20 cellular contexts compared by ENCODE assay signal in the genomic region with DNA sequence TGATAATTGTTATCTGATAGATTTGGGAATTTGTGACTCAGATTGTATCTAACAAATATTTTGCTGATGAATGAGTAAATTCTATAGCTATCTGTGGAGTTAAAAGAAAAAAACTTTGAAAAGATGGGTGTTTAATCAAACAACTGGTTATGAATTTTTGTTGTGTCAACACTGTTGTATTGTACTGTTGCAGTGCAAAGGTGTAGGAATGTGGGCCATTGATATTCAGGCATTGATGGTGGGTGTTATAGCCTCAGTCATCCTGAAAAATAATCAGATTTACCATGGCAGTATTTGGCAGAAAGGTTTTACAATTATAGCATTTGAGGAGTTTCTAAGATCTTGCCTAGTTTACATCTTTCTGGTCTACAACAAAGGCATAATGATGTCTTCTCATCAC. TPM values are rescaled to one million over a fixed set of nuclear protein-coding genes. Genes with fewer than 3 reads are reported as not detected.
DNase-seq lines count a peak whose midpoint lies in the region; ATAC-seq, FAIRE-seq and TF ChIP-seq lines count a peak whose summit lies in the region.
"Had no signal": no experiment of that assay in that cellular context is flagged by ENCODE, and none has a peak within 500 bp of the region (broad histone marks: within the 10 kb centered on the region; RNA-seq: fewer than 3 reads in every experiment).

No MANE protein-coding gene starts in this region.

- H3K36me3 ChIP-seq in GM23248 (ENCODE audit: low read depth) (peaks cover 18% of the 10 kb centered on the region; the same call in 1 of the 2 replicates), K562 (ENCODE audit: control insufficient read depth, insufficient read depth, low read length) (no peaks in the 10 kb centered on the region), smooth muscle cell (ENCODE audit: low read depth) (no peaks in the 10 kb centered on the region)

- H2AFZ ChIP-seq in GM23248 (no peak overlapping the region), K562 (ENCODE audit: low read depth, low read length) (no peak overlapping the region), smooth muscle cell (ENCODE audit: low read depth) (no peak overlapping the region)
- H2AFZ ChIP-seq: PC-9 had no signal

- CTCF ChIA-PET in A549 (lab: Yijun Ruan, JAX) (interaction anchor here (0.9 to 3.4 kb wide), 5 partner anchors 18 to 120 kb away, joined by 3 to 14 read pairs (median 3); a partner anchor contains a TSS), K562 (lab: Yijun Ruan, JAX; ENCODE audit: low intra/inter-chr PET ratio) (no interaction called here)

- no peaks in the 10 kb centered on the region for H4K20me1 ChIP-seq in GM23248 (ENCODE audit: insufficient read depth)
- H4K20me1 ChIP-seq in K562 (replicated peaks; ENCODE audit: control insufficient read depth, insufficient read depth, low read length), result no peaks in the 10 kb centered on the region
- no peaks in the 10 kb centered on the region for H4K20me1 ChIP-seq in smooth muscle cell (ENCODE audit: low read depth)

- TF ChIP-seq POLR2A in A549 (IDR thresholded peaks at IDR 0.05; ENCODE audit: low read length) (no peak), K562 (conservative IDR thresholded peaks at IDR 0.05) (no peak)

- in situ Hi-C loops in GM23248 (cut with MboI) (no loop called here), K562 (cut with MboI) (no loop called here)

- H3K27me3 ChIP-seq in GM23248 (replicated peaks; ENCODE audit: insufficient read depth) (no peaks in the 10 kb centered on the region), K562 (ENCODE audit: control insufficient read depth in 2 of 2, insufficient read depth in 2 of 2, low read length in 2 of 2) (no peaks in the 10 kb centered on the region), smooth muscle cell (ENCODE audit: low read depth) (no peaks in the 10 kb centered on the region)

- DNase-seq in A549 (ENCODE audit: low read depth in 1 of 2, low spot score in 1 of 2) (no peak), GM23248 (no peak), K562 (ENCODE audit: extremely low read depth in 1 of 4, low spot score in 3 of 4) (no peak), smooth muscle cell (lab: John Stamatoyannopoulos, UW; ENCODE audit: unreplicated experiment) (no peak), NCI-H69 (lab: John Stamatoyannopoulos, UW) (no peak), superior temporal gyrus (ENCODE audit: extremely low spot score) (no peak)
- DNase-seq: 8988T; Caco-2; CD4-positive, CD25-positive, alpha-beta regulatory T cell; DMS153; H9; NCI-H1436; NCI-H2029; NCI-H2171; NCI-H446 treated with DMSO at 0.1 percent for 48 hours; PC-9 had no signal

- no peaks in the 10 kb centered on the region for H3K9me1 ChIP-seq in K562 (ENCODE audit: control insufficient read depth, insufficient read depth, low read length)

- H3K4me1 ChIP-seq in A549 (peaks cover 54% of the 10 kb centered on the region), GM23248 (ENCODE audit: insufficient read depth) (peaks cover 42% of the 10 kb centered on the region), K562 (replicated peaks in 1 of 2; ENCODE audit: control insufficient read depth in 2 of 2, insufficient read depth in 2 of 2, low read length in 2 of 2) (no peaks in the 10 kb centered on the region; a peak in 1 of 5 replicates), smooth muscle cell (ENCODE audit: low read depth) (peaks cover 4% of the 10 kb centered on the region)

- no peaks in the 10 kb centered on the region for H3K9me3 ChIP-seq in A549
- no peaks in the 10 kb centered on the region for H3K9me3 ChIP-seq in GM23248 (ENCODE audit: low read depth)
- H3K9me3 ChIP-seq in K562 (replicated peaks; ENCODE audit: control insufficient read depth, insufficient read depth, low read depth, low read length), result no peaks in the 10 kb centered on the region
- H3K9me3 ChIP-seq in smooth muscle cell (replicated peaks; ENCODE audit: low read depth), result no peaks in the 10 kb centered on the region
- H3K9me3 ChIP-seq: Caco-2 had no signal

- FAIRE-seq in A549 (lab: Jason Lieb, UNC), result no peak
- no peak for FAIRE-seq in K562 (lab: Jason Lieb, UNC)

- ATAC-seq in A549, result no peak
- ATAC-seq in K562, result no peak
- no peak for ATAC-seq in GM18867 (IDR thresholded peaks at IDR 0.05; ENCODE audit: unreplicated experiment)
- ATAC-seq in HG03378 (IDR thresholded peaks at IDR 0.05; ENCODE audit: unreplicated experiment), result no peak
- ATAC-seq: Right ventricle myocardium inferior had no signal

- H3K79me2 ChIP-seq in GM23248 (ENCODE audit: insufficient read depth), result peaks cover 64% of the 10 kb centered on the region
- no peaks in the 10 kb centered on the region for H3K79me2 ChIP-seq in K562 (ENCODE audit: control insufficient read depth, insufficient read depth, low read length)
- peaks cover 20% of the 10 kb centered on the region for H3K79me2 ChIP-seq in smooth muscle cell (ENCODE audit: low read depth)

- TF ChIP-seq CTCF in A549 (IDR thresholded peaks at IDR 0.05) (no peak), K562 (IDR thresholded peaks at IDR 0.05 in 2 of 3, conservative IDR thresholded peaks at IDR 0.05 in 1 of 3; ENCODE audit: insufficient read depth in 2 of 3, low read depth in 1 of 3, low read length in 3 of 3) (no peak), smooth muscle cell (IDR thresholded peaks at IDR 0.05; ENCODE audit: borderline replicate concordance, insufficient read depth, poor library complexity, severe bottlenecking) (no peak)

- TF ChIP-seq RAD21 in A549 (conservative IDR thresholded peaks at IDR 0.05 in 1 of 2, IDR thresholded peaks at IDR 0.05 in 1 of 2) (no peak), K562 (CRISPR knock-in tag; conservative IDR thresholded peaks at IDR 0.05 in 1 of 2, IDR thresholded peaks at IDR 0.05 in 1 of 2) (no peak)

- H3K9me2 ChIP-seq in GM23248 (ENCODE audit: insufficient read depth), result no peaks in the 10 kb centered on the region

- TF ChIP-seq EP300 in A549 (IDR thresholded peaks at IDR 0.05), result no peak
- no peak for TF ChIP-seq EP300 in K562 (IDR thresholded peaks at IDR 0.05; ENCODE audit: low read length)

- H3K27ac ChIP-seq in A549 (peak overlapping the region; percentile 58 to 80; a peak in 5 of 6 replicates), GM23248 (peak overlapping the region; percentile 59; the same call in 1 of the 2 replicates), K562 (ENCODE audit: extremely low read depth, low read depth, low read length) (no peak overlapping the region), smooth muscle cell (ENCODE audit: low read depth) (peak overlapping the region; percentile 47)
- H3K27ac ChIP-seq: KMS-11, PC-9 had no signal

- intact Hi-C loops in K562 (cut with micrococcal nuclease), result no loop called here

- POLR2A ChIA-PET in A549 (lab: Yijun Ruan, JAX), result interaction anchor here (2.2 kb wide), 1 partner anchor 15 kb away, joined by 14 read pairs; a partner anchor contains a TSS
- POLR2A ChIA-PET in K562 (lab: Yijun Ruan, JAX), result interaction anchor here (0.6 to 1.1 kb wide), 4 partner anchors 13 to 126 kb away, joined by 3 to 4 read pairs (median 3); a partner anchor contains a TSS

- H3K4me3 ChIP-seq in A549 (no peak overlapping the region), GM23248 (no peak overlapping the region), K562 (no peak overlapping the region), smooth muscle cell (no peak overlapping the region)
- H3K4me3 ChIP-seq: PC-9 had no signal

- H3K4me2 ChIP-seq in A549, result peak overlapping the region; percentile 64
- peak overlapping the region; percentile 1 for H3K4me2 ChIP-seq in GM23248 (ENCODE audit: unreplicated experiment)
- H3K4me2 ChIP-seq in K562 (ENCODE audit: insufficient read depth, low read length), result no peak overlapping the region
- H3K4me2 ChIP-seq in smooth muscle cell, result no peak overlapping the region
- H3K4me2 ChIP-seq: KMS-11, PC-9 had no signal

- no TSS peak for BruUV-seq in K562 (replicated peaks; lab: Mats Ljungman, UMichigan)

- H3F3A ChIP-seq in GM23248 (ENCODE audit: insufficient read depth) (peaks cover 35% of the 10 kb centered on the region), smooth muscle cell (ENCODE audit: low read depth) (no peaks in the 10 kb centered on the region)

- no peak overlapping the region for H3K9ac ChIP-seq in GM23248
- no peak overlapping the region for H3K9ac ChIP-seq in K562 (ENCODE audit: insufficient read depth in 1 of 2, low read depth in 2 of 2, low read length in 2 of 2)
- H3K9ac ChIP-seq in smooth muscle cell (ENCODE audit: low read depth), result no peak overlapping the region
- H3K9ac ChIP-seq: KMS-11 had no signal

TF ChIP-seq in A549, 52 proteins besides CTCF, POLR2A, EP300 and RAD21 (continues in another document):
- TF ChIP-seq ESRRA (IDR thresholded peaks at IDR 0.05; ENCODE audit: borderline replicate concordance, low read length) (no peak), ZSCAN20 (CRISPR knock-in tag; IDR thresholded peaks at IDR 0.05) (no peak)

TF ChIP-seq in K562, 482 proteins besides CTCF, POLR2A, EP300 and RAD21 (continues in another document):
- peak; percentile 10; the same call in 1 of the 2 replicates for TF ChIP-seq C11orf30 (IDR thresholded peaks at IDR 0.05; ENCODE audit: low read depth)
- TF ChIP-seq ZNF316 (IDR thresholded peaks at IDR 0.05), result peak; percentile 58; the same call in 1 of the 2 replicates

RNA-seq across cellular contexts. Expression of a gene that starts 15.4 kb away (rescaled TPM):
- polyA plus RNA-seq in A549 (2011; rRNA removed) (28.0 and 31.1 TPM in 2 replicates), A549 (2017; fragmentation: RNase III; extraction: RNeasy Plus Mini Kit Qiagen cat#74134 plus additional on column Dnase treatment) (39.1 to 41.2 TPM (median 41.0 TPM) in 3 replicates), GM23248 (2016; fragmentation: Nextera tagmentation; extraction: Ambion mirVana) (99.2 and 105 TPM in 2 replicates), K562 (2011; rRNA removed) (1.3 and 2.7 TPM in 2 replicates), K562 (2014; fragmentation: Illumina TruSeq; extraction: Trizol) (2.9 and 3.3 TPM in 2 replicates), K562 (2014; fragmentation: Nextera tagmentation; extraction: Ambion mirVana) (1 to 10 TPM; 1.5 to 2.0 TPM), K562 (2014; rRNA removed) (2.2 and 2.7 TPM in 2 replicates), smooth muscle cell (29.5 and 31.2 TPM in 2 replicates)
- polyA plus RNA-seq in A549 (2012; cell fraction: cytosol; rRNA removed), result 7.8 and 11.0 TPM in 2 replicates
- 3.5 and 5.3 TPM in 2 replicates for polyA plus RNA-seq in A549 (2012; cell fraction: nucleus; rRNA removed)
- 15.9 and 18.7 TPM in 2 replicates for polyA minus RNA-seq in A549 (2011; rRNA and poly(A)+ RNA removed)
- 86.8 and 111 TPM in 2 replicates for total RNA-seq in GM23248 (2014; rRNA removed; shearing (Covaris generic))
- total RNA-seq in K562 (2011; cell fraction: chromatin; rRNA removed; ENCODE audit: low replicate concordance), result 4.1 and 12.3 TPM in 2 replicates
- total RNA-seq in K562 (2011; cell fraction: nucleolus; rRNA removed), result 1.8 and 4.9 TPM in 2 replicates
- total RNA-seq in K562 (2011; cell fraction: nucleoplasm; rRNA removed), result 3.2 and 8.5 TPM in 2 replicates
- total RNA-seq in K562 (2014; rRNA removed) (1.4 and 2.1 TPM in 2 replicates), K562 (2014; rRNA removed; fragmentation: Illumina TruSeq; extraction: Trizol) (4.2 and 4.3 TPM in 2 replicates), K562 (2015; rRNA removed; fragmentation: Illumina TruSeq; extraction: Trizol) (2.7 TPM in 2 replicates), K562 (2021) (2.9 and 4.2 TPM in 2 replicates), smooth muscle cell (22.7 and 29.3 TPM in 2 replicates)
- 1.2 and 2.0 TPM in 2 replicates for polyA plus RNA-seq in K562 (2011; cell fraction: cytosol; rRNA removed)
- 0.27 and 0.58 TPM in 2 replicates for polyA plus RNA-seq in K562 (2011; cell fraction: nucleus; rRNA removed)
- 3.1 and 5.9 TPM in 2 replicates for polyA plus RNA-seq in K562 (2012)
- polyA minus RNA-seq in K562 (2011; rRNA and poly(A)+ RNA removed), result 1.7 and 4.0 TPM in 2 replicates
- 0.64 and 3.0 TPM in 2 replicates for polyA minus RNA-seq in K562 (2011; cell fraction: cytosol; rRNA and poly(A)+ RNA removed)
- 0.22 and 2.4 TPM in 2 replicates for polyA minus RNA-seq in K562 (2011; cell fraction: nucleus; rRNA and poly(A)+ RNA removed)

Comparison
In these comparisons a context has a peak if more than half of its experiments do, and no peak if none do; other contexts are left out.
1. H3K4me2 ChIP-seq: peak in A549 (single experiment) and GM23248 (single experiment); none in K562 (single experiment) and smooth muscle cell (single experiment).